Comparison of ENCODE assay signal across 1 cellular context in genomic region chrX:154751669-154752271, GRCh38.
TF ChIP-seq lines count a peak whose summit lies in the region.

No MANE protein-coding gene starts in this region.

TF ChIP-seq in K562, 482 proteins besides CTCF, POLR2A, EP300 and RAD21 (continued from another document):
- TF ChIP-seq, protein P1, sequence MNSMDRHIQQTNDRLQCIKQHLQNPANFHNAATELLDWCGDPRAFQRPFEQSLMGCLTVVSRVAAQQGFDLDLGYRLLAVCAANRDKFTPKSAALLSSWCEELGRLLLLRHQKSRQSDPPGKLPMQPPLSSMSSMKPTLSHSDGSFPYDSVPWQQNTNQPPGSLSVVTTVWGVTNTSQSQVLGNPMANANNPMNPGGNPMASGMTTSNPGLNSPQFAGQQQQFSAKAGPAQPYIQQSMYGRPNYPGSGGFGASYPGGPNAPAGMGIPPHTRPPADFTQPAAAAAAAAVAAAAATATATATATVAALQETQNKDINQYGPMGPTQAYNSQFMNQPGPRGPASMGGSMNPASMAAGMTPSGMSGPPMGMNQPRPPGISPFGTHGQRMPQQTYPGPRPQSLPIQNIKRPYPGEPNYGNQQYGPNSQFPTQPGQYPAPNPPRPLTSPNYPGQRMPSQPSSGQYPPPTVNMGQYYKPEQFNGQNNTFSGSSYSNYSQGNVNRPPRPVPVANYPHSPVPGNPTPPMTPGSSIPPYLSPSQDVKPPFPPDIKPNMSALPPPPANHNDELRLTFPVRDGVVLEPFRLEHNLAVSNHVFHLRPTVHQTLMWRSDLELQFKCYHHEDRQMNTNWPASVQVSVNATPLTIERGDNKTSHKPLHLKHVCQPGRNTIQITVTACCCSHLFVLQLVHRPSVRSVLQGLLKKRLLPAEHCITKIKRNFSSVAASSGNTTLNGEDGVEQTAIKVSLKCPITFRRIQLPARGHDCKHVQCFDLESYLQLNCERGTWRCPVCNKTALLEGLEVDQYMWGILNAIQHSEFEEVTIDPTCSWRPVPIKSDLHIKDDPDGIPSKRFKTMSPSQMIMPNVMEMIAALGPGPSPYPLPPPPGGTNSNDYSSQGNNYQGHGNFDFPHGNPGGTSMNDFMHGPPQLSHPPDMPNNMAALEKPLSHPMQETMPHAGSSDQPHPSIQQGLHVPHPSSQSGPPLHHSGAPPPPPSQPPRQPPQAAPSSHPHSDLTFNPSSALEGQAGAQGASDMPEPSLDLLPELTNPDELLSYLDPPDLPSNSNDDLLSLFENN (IDR thresholded peaks at IDR 0.05; ENCODE audit: low read depth in 2 of 2, low read length in 2 of 2) = peak in 1 of 2 experiments; percentile 77; a peak in 2 of 4 replicates
- TF ChIP-seq CXXC5 (CRISPR knock-in tag; IDR thresholded peaks at IDR 0.05) = peak; percentile 26; the same call in 1 of the 2 replicates
- TF ChIP-seq SP1 (CRISPR knock-in tag; IDR thresholded peaks at IDR 0.05) = peak; percentile 80
- peak; percentile 49; the same call in 1 of the 2 replicates for TF ChIP-seq ADNP (tag; IDR thresholded peaks at IDR 0.05)
- peak; percentile 54; the same call in 1 of the 2 replicates for TF ChIP-seq MTA2 (IDR thresholded peaks at IDR 0.05; ENCODE audit: low read depth)
- TF ChIP-seq, protein P2, sequence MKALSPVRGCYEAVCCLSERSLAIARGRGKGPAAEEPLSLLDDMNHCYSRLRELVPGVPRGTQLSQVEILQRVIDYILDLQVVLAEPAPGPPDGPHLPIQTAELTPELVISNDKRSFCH (CRISPR knock-in tag; IDR thresholded peaks at IDR 0.05) = no peak
- TF ChIP-seq, protein P2 (tag; IDR thresholded peaks at IDR 0.05) = peak; percentile 49; the same call in 1 of the 2 replicates
- no peak for TF ChIP-seq RBM25 (IDR thresholded peaks at IDR 0.05; ENCODE audit: low read depth, low read length, severe bottlenecking)
- TF ChIP-seq DPF2 (IDR thresholded peaks at IDR 0.05) = peak; percentile 91
- TF ChIP-seq MLLT1 (IDR thresholded peaks at IDR 0.05) = no peak
- TF ChIP-seq KDM1A (IDR thresholded peaks at IDR 0.05) = peak; percentile 62 to 65
- TF ChIP-seq PML (IDR thresholded peaks at IDR 0.05; ENCODE audit: low read length) = peak; percentile 66
- TF ChIP-seq ZEB2 (IDR thresholded peaks at IDR 0.05) = 0 out of 2 replicates have a peak, but pooled peaks have one; percentile 21
- no peak for TF ChIP-seq CCNT2 (IDR thresholded peaks at IDR 0.05; ENCODE audit: borderline replicate concordance, extremely low read depth, insufficient read length, low read depth, low read length)
- no peak for TF ChIP-seq STAT5B (CRISPR knock-in tag; IDR thresholded peaks at IDR 0.05)
- no peak for TF ChIP-seq TFAM (CRISPR knock-in tag; conservative IDR thresholded peaks at IDR 0.05)
- peak; percentile 85 for TF ChIP-seq TAL1 (IDR thresholded peaks at IDR 0.05)
- TF ChIP-seq ERF (CRISPR knock-in tag; IDR thresholded peaks at IDR 0.05) = no peak
- peak; percentile 81 for TF ChIP-seq MEIS2 (IDR thresholded peaks at IDR 0.05; ENCODE audit: partially characterized antibody)
- TF ChIP-seq XRCC5 (IDR thresholded peaks at IDR 0.05; ENCODE audit: low read depth, low read length) = no peak
- no peak for TF ChIP-seq CHD1 (IDR thresholded peaks at IDR 0.05; ENCODE audit: low read length)
- TF ChIP-seq TBP (optimal IDR thresholded peaks at IDR 0.05; ENCODE audit: low read depth, low read length) = peak; percentile 53
- TF ChIP-seq RBBP5 (IDR thresholded peaks at IDR 0.05; ENCODE audit: borderline replicate concordance, insufficient read depth, low read length, poor library complexity, severe bottlenecking) = peak; percentile 11
- no peak for TF ChIP-seq MCM7 (IDR thresholded peaks at IDR 0.05)
- no peak for TF ChIP-seq MEF2D (tag; conservative IDR thresholded peaks at IDR 0.05; ENCODE audit: low read depth)
- no peak for TF ChIP-seq ZNF766 (CRISPR knock-in tag; conservative IDR thresholded peaks at IDR 0.05)
- 0 out of 2 replicates have a peak, but pooled peaks have one; percentile 9 for TF ChIP-seq MAX (CRISPR knock-in tag; IDR thresholded peaks at IDR 0.05)
- TF ChIP-seq ATF1 (CRISPR knock-in tag; IDR thresholded peaks at IDR 0.05) = no peak
- TF ChIP-seq ATF1 (tag; IDR thresholded peaks at IDR 0.05) = peak; percentile 76
- TF ChIP-seq, protein P3, sequence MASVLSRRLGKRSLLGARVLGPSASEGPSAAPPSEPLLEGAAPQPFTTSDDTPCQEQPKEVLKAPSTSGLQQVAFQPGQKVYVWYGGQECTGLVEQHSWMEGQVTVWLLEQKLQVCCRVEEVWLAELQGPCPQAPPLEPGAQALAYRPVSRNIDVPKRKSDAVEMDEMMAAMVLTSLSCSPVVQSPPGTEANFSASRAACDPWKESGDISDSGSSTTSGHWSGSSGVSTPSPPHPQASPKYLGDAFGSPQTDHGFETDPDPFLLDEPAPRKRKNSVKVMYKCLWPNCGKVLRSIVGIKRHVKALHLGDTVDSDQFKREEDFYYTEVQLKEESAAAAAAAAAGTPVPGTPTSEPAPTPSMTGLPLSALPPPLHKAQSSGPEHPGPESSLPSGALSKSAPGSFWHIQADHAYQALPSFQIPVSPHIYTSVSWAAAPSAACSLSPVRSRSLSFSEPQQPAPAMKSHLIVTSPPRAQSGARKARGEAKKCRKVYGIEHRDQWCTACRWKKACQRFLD (CRISPR knock-in tag; IDR thresholded peaks at IDR 0.05) = 0 out of 2 replicates have a peak, but pooled peaks have one; percentile 51
- peak; percentile 61 for TF ChIP-seq STAT5A (IDR thresholded peaks at IDR 0.05; ENCODE audit: borderline replicate concordance, low read length)
- no peak for TF ChIP-seq ZNF224 (CRISPR knock-in tag; IDR thresholded peaks at IDR 0.05)
- TF ChIP-seq NR4A1 (CRISPR knock-in tag; IDR thresholded peaks at IDR 0.05) = no peak
- 0 out of 2 replicates have a peak, but pooled peaks have one; percentile 19 for TF ChIP-seq NR4A1 (tag; IDR thresholded peaks at IDR 0.05)
- TF ChIP-seq ATF7 (IDR thresholded peaks at IDR 0.05) = peak; percentile 49; the same call in 1 of the 2 replicates
- TF ChIP-seq NFIC (IDR thresholded peaks at IDR 0.05) = peak; percentile 58
- TF ChIP-seq TEAD4 (IDR thresholded peaks at IDR 0.05; ENCODE audit: low read length) = peak; percentile 87
- no peak for TF ChIP-seq TEAD4 (CRISPR knock-in tag; IDR thresholded peaks at IDR 0.05; ENCODE audit: borderline replicate concordance)
- TF ChIP-seq LEF1 (IDR thresholded peaks at IDR 0.05) = peak; percentile 86
- peak; percentile 0 for TF ChIP-seq BRD9 (IDR thresholded peaks at IDR 0.05; ENCODE audit: low read depth, partially characterized antibody)
